In the genomic region with DNA sequence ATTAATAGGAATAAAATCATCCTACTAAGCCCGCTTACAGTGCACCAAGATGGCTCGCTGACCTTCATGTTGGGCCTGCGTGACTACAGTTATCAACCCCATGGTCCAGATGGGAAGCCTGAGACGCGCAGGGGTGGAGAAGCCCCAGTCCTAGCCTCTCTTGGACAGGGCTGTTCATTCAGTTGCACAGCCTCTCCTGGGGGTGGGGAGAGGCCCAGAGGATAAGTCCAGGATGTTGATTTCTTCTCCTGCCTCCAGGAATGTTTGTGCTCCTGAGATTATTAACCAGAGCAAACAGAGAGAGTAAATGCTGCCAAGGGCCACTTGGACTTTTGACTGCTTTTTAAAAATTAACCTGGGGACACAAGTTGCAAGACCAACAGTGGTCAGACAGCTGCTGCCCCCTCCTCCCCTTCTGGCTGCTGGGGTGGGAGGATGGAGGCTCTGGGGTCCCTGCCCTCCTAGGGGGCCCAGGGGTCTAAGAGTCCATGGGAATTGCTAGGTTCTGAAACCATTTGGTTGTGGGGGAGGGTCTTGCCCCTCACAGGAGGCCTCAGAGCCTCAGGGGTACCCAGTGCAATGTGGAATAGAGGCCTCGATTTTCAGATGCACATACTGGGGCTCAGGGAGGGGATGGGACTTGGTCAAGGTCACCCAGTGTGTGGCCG, we compare ENCODE assay signal across 19 cellular contexts. TPM values are rescaled to one million over a fixed set of nuclear protein-coding genes. Genes with fewer than 3 reads are reported as not detected.
DNase-seq lines count a peak whose midpoint lies in the region; ATAC-seq and TF ChIP-seq lines count a peak whose summit lies in the region.
"Had no signal": no experiment of that assay in that cellular context is flagged by ENCODE, and none has a peak within 500 bp of the region (broad histone marks: within the 10 kb centered on the region; RNA-seq: fewer than 3 reads in every experiment).

No MANE protein-coding gene starts in this region.

- no peaks in the 10 kb centered on the region for H3K9me3 Mint-ChIP-seq in chondrocyte (ENCODE audit: low read depth)
- H3K9me3 Mint-ChIP-seq in activated naive CD8-positive, alpha-beta T cell treated with anti-CD3 and anti-CD28 coated beads for 36 hours, result no peaks in the 10 kb centered on the region
- H3K9me3 Mint-ChIP-seq: T-helper 1 cell treated with Interleukin-12 subunit alpha and Interleukin-12 subunit beta and Interleukin-4 antibody, amounts not matched to agents 30 μg/mL and 1 μg/mL, for 36 hours had no signal

- TF ChIP-seq POLR2A in right lobe of liver (IDR thresholded peaks at IDR 0.05), result no peak
- no peak for TF ChIP-seq POLR2A in sigmoid colon (IDR thresholded peaks at IDR 0.05)
- no peak for TF ChIP-seq POLR2A in esophagus squamous epithelium (IDR thresholded peaks at IDR 0.05)

- 20% methylated on average over 5 of the region's 7 CpGs for WGBS in right lobe of liver (ENCODE audit: insufficient coverage, low coverage, low lambda C conversion rate, missing lambda C conversion rate)
- 19 to 71% methylated on average over 7 of the region's 7 CpGs for WGBS in sigmoid colon, 2 donors
- WGBS in esophagus squamous epithelium, 2 donors, result 90 to 92% methylated on average over 5 to 7 of the region's 7 CpGs

- H3K4me1 Mint-ChIP-seq in chondrocyte (ENCODE audit: low read depth), result peaks cover 4% of the 10 kb centered on the region
- H3K4me1 Mint-ChIP-seq in activated naive CD8-positive, alpha-beta T cell treated with anti-CD3 and anti-CD28 coated beads for 36 hours, result no peaks in the 10 kb centered on the region

- peaks cover 1% of the 10 kb centered on the region for H3K36me3 Mint-ChIP-seq in chondrocyte (ENCODE audit: low read depth)
- no peaks in the 10 kb centered on the region for H3K36me3 Mint-ChIP-seq in activated naive CD8-positive, alpha-beta T cell treated with anti-CD3 and anti-CD28 coated beads for 36 hours

- peak; percentile 90 for DNase-seq in DMS53 (lab: John Stamatoyannopoulos, UW)
- DNase-seq in chondrocyte (ENCODE audit: low spot score), result peak; percentile 30
- DNase-seq in right lobe of liver, result peak; percentile 66 to 87 (median 83)
- DNase-seq in sigmoid colon, result peak; percentile 47
- no peak for DNase-seq in activated naive CD8-positive, alpha-beta T cell treated with anti-CD3 and anti-CD28 coated beads for 36 hours
- DNase-seq in AG08395 (ENCODE audit: low spot score), result no peak
- no peak for DNase-seq in esophagus squamous epithelium (lab: John Stamatoyannopoulos, UW)
- DNase-seq in DMS114 treated with DMSO at 0.1 percent for 48 hours (lab: John Stamatoyannopoulos, UW; ENCODE audit: unreplicated experiment), result no peak
- DNase-seq: activated CD4-positive, alpha-beta T cell treated with anti-CD3 and anti-CD28 coated beads for 1 hour; activated CD8-positive, alpha-beta memory T cell treated with anti-CD3 and anti-CD28 coated beads, Interleukin-2, amount 50 U/mL, for 48 hours; activated naive CD4-positive, alpha-beta T cell treated with Interleukin-2 at 50 U/mL for 16 hours; foreskin melanocyte; NCI-H1694; NCI-H345; Right ventricle myocardium superior had no signal

- H3K4me3 Mint-ChIP-seq in chondrocyte (ENCODE audit: unreplicated experiment), result no peak overlapping the region
- no peak overlapping the region for H3K4me3 Mint-ChIP-seq in activated naive CD8-positive, alpha-beta T cell treated with anti-CD3 and anti-CD28 coated beads for 36 hours
- H3K4me3 Mint-ChIP-seq: T-helper 1 cell treated with Interleukin-12 subunit alpha and Interleukin-12 subunit beta and Interleukin-4 antibody, amounts not matched to agents 30 μg/mL and 1 μg/mL, for 36 hours had no signal

- no peaks in the 10 kb centered on the region for H3K9me3 ChIP-seq in right lobe of liver
- H3K9me3 ChIP-seq in sigmoid colon, result no peaks in the 10 kb centered on the region
- no peaks in the 10 kb centered on the region for H3K9me3 ChIP-seq in esophagus squamous epithelium

- H3K4me1 ChIP-seq in right lobe of liver (peaks cover 0 to 39% (median 15%) of the 10 kb centered on the region in 4 donors), sigmoid colon (no peaks in the 10 kb centered on the region), esophagus squamous epithelium (peaks cover 0 to 16% (median 2%) of the 10 kb centered on the region in 3 donors)
- H3K4me1 ChIP-seq: parathyroid adenoma had no signal

- intact Hi-C loops in right lobe of liver (cut with DNase I) (no loop called here), sigmoid colon (cut with DNase I) (no loop called here), esophagus squamous epithelium (cut with DNase I) (no loop called here)

- H3K4me3 ChIP-seq in right lobe of liver, result peak overlapping the region in 2 of 3 donors; percentile 38 to 43
- H3K4me3 ChIP-seq in sigmoid colon, result no peak overlapping the region
- no peak overlapping the region for H3K4me3 ChIP-seq in esophagus squamous epithelium

- no peak for TF ChIP-seq CTCF in chondrocyte (IDR thresholded peaks at IDR 0.05)
- TF ChIP-seq CTCF in right lobe of liver (IDR thresholded peaks at IDR 0.05), result no peak
- no peak for TF ChIP-seq CTCF in sigmoid colon (IDR thresholded peaks at IDR 0.05)
- no peak for TF ChIP-seq CTCF in esophagus squamous epithelium (IDR thresholded peaks at IDR 0.05)

- H3K27ac ChIP-seq in right lobe of liver (peak overlapping the region; percentile 40 to 88 (median 72)), sigmoid colon (no peak overlapping the region), esophagus squamous epithelium (no peak overlapping the region)
- H3K27ac ChIP-seq: parathyroid adenoma had no signal

- peak; percentile 39 to 63 (median 53) for ATAC-seq in right lobe of liver

- H3K27ac Mint-ChIP-seq in chondrocyte (ENCODE audit: unreplicated experiment), result no peak overlapping the region
- no peak overlapping the region for H3K27ac Mint-ChIP-seq in activated naive CD8-positive, alpha-beta T cell treated with anti-CD3 and anti-CD28 coated beads for 36 hours
- H3K27ac Mint-ChIP-seq: T-helper 1 cell treated with Interleukin-12 subunit alpha and Interleukin-12 subunit beta and Interleukin-4 antibody, amounts not matched to agents 30 μg/mL and 1 μg/mL, for 36 hours had no signal

- H3K27me3 ChIP-seq in right lobe of liver (no peaks in the 10 kb centered on the region), sigmoid colon (no peaks in the 10 kb centered on the region), esophagus squamous epithelium (peaks cover 0 to 33% (median 0%) of the 10 kb centered on the region in 4 donors)

- H3K36me3 ChIP-seq in right lobe of liver (peaks cover 0 to 10% (median 3%) of the 10 kb centered on the region in 4 donors), sigmoid colon (no peaks in the 10 kb centered on the region), esophagus squamous epithelium (no peaks in the 10 kb centered on the region)

- TF ChIP-seq EP300 in sigmoid colon (IDR thresholded peaks at IDR 0.05), result no peak

- H3K27me3 Mint-ChIP-seq in chondrocyte (ENCODE audit: low read depth), result peaks cover 19% of the 10 kb centered on the region
- peaks cover 8% of the 10 kb centered on the region for H3K27me3 Mint-ChIP-seq in activated naive CD8-positive, alpha-beta T cell treated with anti-CD3 and anti-CD28 coated beads for 36 hours

RNA-seq across cellular contexts. Expression of a gene that starts 2.8 kb away (rescaled TPM):
- total RNA-seq in chondrocyte, result not detected in 3 replicates
- 1,000 to 10,000 TPM; 2,202 to 7,072 (median 5,221) TPM for total RNA-seq in right lobe of liver
- not detected for total RNA-seq in sigmoid colon
- under 1 TPM in 1 of 3 donors, not detected in 2; 0.66 TPM for polyA plus RNA-seq in sigmoid colon
- not detected for total RNA-seq in activated naive CD8-positive, alpha-beta T cell treated with anti-CD3 and anti-CD28 coated beads for 36 hours
- 1 to 10 TPM in 1 of 4 donors, under 1 TPM in 1, not detected in 2; 0.19 to 2.5 TPM for total RNA-seq in esophagus squamous epithelium
- total RNA-seq: mononuclear cell had no signal

RNA-seq across cellular contexts. Expression of a gene that starts 18.2 kb away (rescaled TPM):
- total RNA-seq in chondrocyte (0.39 to 1.4 TPM (median 0.70 TPM) in 3 replicates), right lobe of liver (10 to 100 TPM in 5 of 6 experiments, 1 to 10 TPM in 1; 3.1 to 24.3 (median 14.2) TPM), sigmoid colon (1 to 10 TPM in 1 of 4 donors, not detected in 3; 1.4 TPM), esophagus squamous epithelium (1 to 10 TPM in 1 of 4 donors, not detected in 3; 1.2 TPM)
- 1 to 10 TPM; 2.5 to 6.9 (median 4.8) TPM for polyA plus RNA-seq in sigmoid colon
- total RNA-seq in activated naive CD8-positive, alpha-beta T cell treated with anti-CD3 and anti-CD28 coated beads for 36 hours, result not detected
- total RNA-seq: Daoy, mononuclear cell, Right ventricle myocardium superior had no signal

Comparison
In these comparisons a context has a peak if more than half of its experiments do, and no peak if none do; other contexts are left out.
1. DNase-seq: peak in DMS53 (single experiment), chondrocyte (single experiment), right lobe of liver (3 of 3) and sigmoid colon (single experiment); none in activated naive CD8-positive, alpha-beta T cell treated with anti-CD3 and anti-CD28 coated beads for 36 hours (single experiment), AG08395 (single experiment), esophagus squamous epithelium (single experiment) and DMS114 treated with DMSO at 0.1 percent for 48 hours (single experiment).
2. H3K27ac ChIP-seq: peak in right lobe of liver (3 of 3); none in sigmoid colon (0 of 4) and esophagus squamous epithelium (0 of 4).
3. H3K4me3 ChIP-seq: peak in right lobe of liver (2 of 3); none in sigmoid colon (0 of 4) and esophagus squamous epithelium (0 of 4).
4. RNA of a gene that starts 2.8 kb away (total RNA-seq): 2,202 to 7,072 TPM in right lobe of liver; 0.19 to 2.5 TPM in esophagus squamous epithelium, not detected in chondrocyte, not detected in sigmoid colon and not detected in activated naive CD8-positive, alpha-beta T cell treated with anti-CD3 and anti-CD28 coated beads for 36 hours; every median in the first group is over 100 times any median in the second.